Comparison of ENCODE assay signal across 20 cellular contexts in genomic region chr17:43129671-43130010, GRCh38. TPM values are rescaled to one million over a fixed set of nuclear protein-coding genes. Genes with fewer than 3 reads are reported as not detected.
DNase-seq lines count a peak whose midpoint lies in the region; TF ChIP-seq lines count a peak whose summit lies in the region.
"Had no signal": no experiment of that assay in that cellular context is flagged by ENCODE, and none has a peak within 500 bp of the region (broad histone marks: within the 10 kb centered on the region; RNA-seq: fewer than 3 reads in every experiment).

No MANE protein-coding gene starts in this region.

- WGBS in endodermal cell (ENCODE audit: insufficient coverage in 1 of 2, insufficient read length in 1 of 2), 2 experiments = 97 to 98% methylated on average over 11 of the region's 11 CpGs
- 40% methylated on average over 11 of the region's 11 CpGs for WGBS in suprapubic skin
- over 99% methylated on average over 11 of the region's 11 CpGs for WGBS in mesenchymal stem cell

- H3K4ac ChIP-seq in mesenchymal stem cell (ENCODE audit: low read depth in 1 of 2, low read length in 2 of 2) = no peak overlapping the region

- no peak overlapping the region for H3K23ac ChIP-seq in mesenchymal stem cell (ENCODE audit: low read length in 2 of 2)

- H2BK12ac ChIP-seq in mesenchymal stem cell (ENCODE audit: low read length in 2 of 2) = no peak overlapping the region

- no peak for TF ChIP-seq EP300 in suprapubic skin (IDR thresholded peaks at IDR 0.05)

- H4K91ac ChIP-seq in mesenchymal stem cell (ENCODE audit: low read length) = no peak overlapping the region

- H3K27me3 Mint-ChIP-seq in endodermal cell (ENCODE audit: insufficient read depth) = no peaks in the 10 kb centered on the region

- H4K8ac ChIP-seq in mesenchymal stem cell (ENCODE audit: low read length) = no peak overlapping the region

- H3K4me3 Mint-ChIP-seq in endodermal cell = no peak overlapping the region
- H3K4me3 Mint-ChIP-seq: activated naive CD4-positive, alpha-beta T cell treated with anti-CD3 and anti-CD28 coated beads for 36 hours had no signal

- TF ChIP-seq POLR2A in suprapubic skin (IDR thresholded peaks at IDR 0.05) = no peak

- H3K14ac ChIP-seq in mesenchymal stem cell (ENCODE audit: low read length in 2 of 2) = no peak overlapping the region

- H3K36me3 ChIP-seq in endodermal cell (ENCODE audit: control insufficient read depth, insufficient read depth, low read length) (peaks cover 20% of the 10 kb centered on the region), suprapubic skin (peaks cover 23% of the 10 kb centered on the region), mesenchymal stem cell (ENCODE audit: control insufficient read depth in 1 of 2, insufficient read depth in 2 of 2, low read depth in 1 of 2, low read length in 2 of 2) (peaks cover 22 to 25% of the 10 kb centered on the region in 2 experiments)
- H3K36me3 ChIP-seq: BE2C, thyroid gland had no signal

- peaks cover 11% of the 10 kb centered on the region for H3K9me3 Mint-ChIP-seq in endodermal cell
- H3K9me3 Mint-ChIP-seq: activated naive CD4-positive, alpha-beta T cell treated with anti-CD3 and anti-CD28 coated beads for 36 hours had no signal

- no peak overlapping the region for H3K18ac ChIP-seq in mesenchymal stem cell (ENCODE audit: low read depth in 1 of 2, low read length in 2 of 2)

- H2AK5ac ChIP-seq in mesenchymal stem cell (ENCODE audit: low read length, severe bottlenecking) = no peak overlapping the region

- H3K36me3 Mint-ChIP-seq in endodermal cell (ENCODE audit: low read depth) = peaks cover 59% of the 10 kb centered on the region

- no peak overlapping the region for H3K4me2 ChIP-seq in mesenchymal stem cell (ENCODE audit: low read length, poor library complexity, severe bottlenecking)

- H3K27ac ChIP-seq in RWPE1 (peak overlapping the region; percentile 99), endodermal cell (ENCODE audit: low read depth, low read length) (no peak overlapping the region), suprapubic skin (peak overlapping the region; percentile 71), mesenchymal stem cell (ENCODE audit: low read length, poor library complexity, severe bottlenecking) (no peak overlapping the region)
- H3K27ac ChIP-seq: brain microvascular endothelial cell, thyroid gland had no signal

- H2AFZ ChIP-seq in mesenchymal stem cell (ENCODE audit: low read depth, low read length) = no peak overlapping the region

- H3K79me1 ChIP-seq in mesenchymal stem cell (replicated peaks; ENCODE audit: low read length, poor library complexity, severe bottlenecking) = peaks cover 32% of the 10 kb centered on the region

- no peak overlapping the region for H3K27ac Mint-ChIP-seq in endodermal cell
- H3K27ac Mint-ChIP-seq: activated naive CD4-positive, alpha-beta T cell treated with anti-CD3 and anti-CD28 coated beads for 36 hours had no signal

- DNase-seq in RWPE1 (ENCODE audit: low spot score) (no peak), endodermal cell (peak; percentile 25), lung microvascular endothelial cell (ENCODE audit: low read depth in 2 of 2) (peak; percentile 11 to 60), suprapubic skin (ENCODE audit: low spot score in 2 of 2) (no peak), hypothalamus (lab: John Stamatoyannopoulos, UW) (no peak), mesenchymal stem cell (no peak), mucosa of gallbladder (ENCODE audit: low spot score) (no peak), iPS-NIHi11 (ENCODE audit: low spot score) (no peak)
- DNase-seq: activated CD4-positive, alpha-beta T cell treated with anti-CD3 and anti-CD28 coated beads, Interleukin-2, amount 50 U/mL, for 1 hour; activated naive CD4-positive, alpha-beta T cell treated with anti-CD3 and anti-CD28 coated beads for 36 hours; activated T-cell treated with anti-CD3 and anti-CD28 coated beads, Interleukin-2, amount 50 U/mL, for 1 hour; BE2C; brain microvascular endothelial cell; DMS53; Kasumi-1; mucosa of descending colon; NCI-H1105; NCI-H82; thyroid gland had no signal

- H3K4me1 Mint-ChIP-seq in endodermal cell = peaks cover 5% of the 10 kb centered on the region

- H3K27me3 ChIP-seq in endodermal cell (ENCODE audit: control insufficient read depth, insufficient read depth, low read length, poor library complexity, severe bottlenecking) = no peaks in the 10 kb centered on the region
- H3K27me3 ChIP-seq in suprapubic skin = no peaks in the 10 kb centered on the region
- H3K27me3 ChIP-seq in mesenchymal stem cell (ENCODE audit: control insufficient read depth in 1 of 2, insufficient read depth in 1 of 2, low read length in 2 of 2) = no peaks in the 10 kb centered on the region
- H3K27me3 ChIP-seq: BE2C, brain microvascular endothelial cell, thyroid gland had no signal

- H3K4me3 ChIP-seq in endodermal cell (ENCODE audit: low read length) (no peak overlapping the region), suprapubic skin (peak overlapping the region; percentile 40), mesenchymal stem cell (ENCODE audit: insufficient read depth in 1 of 2, low read depth in 1 of 2, low read length in 2 of 2) (no peak overlapping the region)
- H3K4me3 ChIP-seq: HAP-1, mucosa of descending colon, thyroid gland had no signal

- CTCF ChIA-PET in RWPE1 (lab: Yijun Ruan, JAX) = no interaction called here

- no peak overlapping the region for H3K9ac ChIP-seq in endodermal cell (ENCODE audit: extremely low read depth, low read length, poor library complexity, severe bottlenecking)
- no peak overlapping the region for H3K9ac ChIP-seq in mesenchymal stem cell (ENCODE audit: low read length)

- H3K4me1 ChIP-seq in endodermal cell (ENCODE audit: control insufficient read depth, insufficient read depth, low read length) = no peaks in the 10 kb centered on the region
- H3K4me1 ChIP-seq in suprapubic skin = peaks cover 30% of the 10 kb centered on the region
- H3K4me1 ChIP-seq in mesenchymal stem cell (ENCODE audit: control insufficient read depth, insufficient read depth, low read depth, low read length) = peaks cover 9% of the 10 kb centered on the region
- H3K4me1 ChIP-seq: BE2C had no signal

- no peak overlapping the region for H2BK15ac ChIP-seq in mesenchymal stem cell (ENCODE audit: low read depth, poor library complexity, severe bottlenecking)

- H3K9me3 ChIP-seq in endodermal cell (ENCODE audit: control insufficient read depth, low read length) = no peaks in the 10 kb centered on the region
- no peaks in the 10 kb centered on the region for H3K9me3 ChIP-seq in suprapubic skin
- H3K9me3 ChIP-seq in mesenchymal stem cell (ENCODE audit: control insufficient read depth, low read length) = no peaks in the 10 kb centered on the region
- H3K9me3 ChIP-seq: BE2C, HAP-1, mucosa of descending colon, thyroid gland had no signal

- POLR2A ChIA-PET in RWPE1 (lab: Yijun Ruan, JAX; ENCODE audit: low non-redundant PET) = no interaction called here

- no peak for TF ChIP-seq CTCF in RWPE1 (conservative IDR thresholded peaks at IDR 0.05; ENCODE audit: low read depth)
- no peak for TF ChIP-seq CTCF in endodermal cell (conservative IDR thresholded peaks at IDR 0.05)
- no peak for TF ChIP-seq CTCF in suprapubic skin (IDR thresholded peaks at IDR 0.05)

- no peak overlapping the region for H2BK5ac ChIP-seq in mesenchymal stem cell (ENCODE audit: low read depth, low read length, poor library complexity, severe bottlenecking)

- no peak overlapping the region for H2BK120ac ChIP-seq in mesenchymal stem cell (ENCODE audit: low read depth, low read length)

RNA-seq across cellular contexts. Expression of gene BRCA1, which starts 4.5 kb away (rescaled TPM):
- total RNA-seq in endodermal cell (10 to 100 TPM; 45.4 to 59.0 TPM), lung microvascular endothelial cell (5.2 and 8.7 TPM in 2 replicates), suprapubic skin (1 to 10 TPM; 4.9 to 8.0 (median 5.3) TPM), mucosa of gallbladder (5.8 TPM)
- 37.7 TPM for polyA plus RNA-seq in endodermal cell (2013, experiment 1 of 2)
- polyA plus RNA-seq in endodermal cell (2013, experiment 2 of 2) = 34.2 TPM
- 2.7 TPM for polyA plus RNA-seq in mesenchymal stem cell (2013, experiment 1 of 2)
- 2.3 TPM for polyA plus RNA-seq in mesenchymal stem cell (2013, experiment 2 of 2)

RNA-seq across cellular contexts. Expression of gene NBR1, which starts 41.4 kb away (rescaled TPM):
- total RNA-seq in endodermal cell (10 to 100 TPM; 53.2 to 55.7 TPM), lung microvascular endothelial cell (56.7 and 75.4 TPM in 2 replicates), suprapubic skin (100 to 1,000 TPM in 1 of 4 donors, 10 to 100 TPM in 3; 75.4 to 102 (median 89.6) TPM), mucosa of gallbladder (119 TPM)
- 61.0 TPM for polyA plus RNA-seq in endodermal cell (2013, experiment 1 of 2)
- 60.5 TPM for polyA plus RNA-seq in endodermal cell (2013, experiment 2 of 2)
- 33.5 TPM for polyA plus RNA-seq in mesenchymal stem cell (2013, experiment 1 of 2)
- 33.0 TPM for polyA plus RNA-seq in mesenchymal stem cell (2013, experiment 2 of 2)

Comparison
In these comparisons a context has a peak if more than half of its experiments do, and no peak if none do; other contexts are left out.
1. DNase-seq: peak in endodermal cell (single experiment) and lung microvascular endothelial cell (2 of 2); none in RWPE1 (single experiment), suprapubic skin (0 of 2), hypothalamus (0 of 51), mesenchymal stem cell (single experiment), mucosa of gallbladder (single experiment) and iPS-NIHi11 (single experiment).
2. H3K27ac ChIP-seq: peak in RWPE1 (single experiment) and suprapubic skin (single experiment); none in endodermal cell (single experiment) and mesenchymal stem cell (single experiment).